Comparison of ENCODE assay signal across 1 cellular context in genomic region chr12:5497329-5498058, GRCh38.
TF ChIP-seq lines count a peak whose summit lies in the region.

No MANE protein-coding gene starts in this region.

TF ChIP-seq in HepG2, 621 proteins besides CTCF, POLR2A, EP300 and RAD21:
- TF ChIP-seq ZBTB40 (IDR thresholded peaks at IDR 0.05) (no peak), ZBTB40 (CRISPR knock-in tag; IDR thresholded peaks at IDR 0.05) (peak; percentile 95), CEBPB (IDR thresholded peaks at IDR 0.05; ENCODE audit: borderline replicate concordance, low read depth, low read length) (peak; percentile 47; the same call in 1 of the 2 replicates), TOE1 (CRISPR knock-in tag; IDR thresholded peaks at IDR 0.05) (no peak), ZNF484 (CRISPR knock-in tag; IDR thresholded peaks at IDR 0.05; ENCODE audit: borderline replicate concordance, low read depth) (no peak), CENPBD1 (CRISPR knock-in tag; IDR thresholded peaks at IDR 0.05; ENCODE audit: borderline replicate concordance, low read depth) (no peak), ZNF207 (IDR thresholded peaks at IDR 0.05; ENCODE audit: borderline replicate concordance) (no peak), RFXAP (CRISPR knock-in tag; IDR thresholded peaks at IDR 0.05; ENCODE audit: borderline replicate concordance) (no peak), ZNF614 (CRISPR knock-in tag; IDR thresholded peaks at IDR 0.05; ENCODE audit: borderline replicate concordance) (no peak), ZNF24 (IDR thresholded peaks at IDR 0.05) (no peak), ZNF446 (CRISPR knock-in tag; IDR thresholded peaks at IDR 0.05) (no peak)
- TF ChIP-seq, protein P1, sequence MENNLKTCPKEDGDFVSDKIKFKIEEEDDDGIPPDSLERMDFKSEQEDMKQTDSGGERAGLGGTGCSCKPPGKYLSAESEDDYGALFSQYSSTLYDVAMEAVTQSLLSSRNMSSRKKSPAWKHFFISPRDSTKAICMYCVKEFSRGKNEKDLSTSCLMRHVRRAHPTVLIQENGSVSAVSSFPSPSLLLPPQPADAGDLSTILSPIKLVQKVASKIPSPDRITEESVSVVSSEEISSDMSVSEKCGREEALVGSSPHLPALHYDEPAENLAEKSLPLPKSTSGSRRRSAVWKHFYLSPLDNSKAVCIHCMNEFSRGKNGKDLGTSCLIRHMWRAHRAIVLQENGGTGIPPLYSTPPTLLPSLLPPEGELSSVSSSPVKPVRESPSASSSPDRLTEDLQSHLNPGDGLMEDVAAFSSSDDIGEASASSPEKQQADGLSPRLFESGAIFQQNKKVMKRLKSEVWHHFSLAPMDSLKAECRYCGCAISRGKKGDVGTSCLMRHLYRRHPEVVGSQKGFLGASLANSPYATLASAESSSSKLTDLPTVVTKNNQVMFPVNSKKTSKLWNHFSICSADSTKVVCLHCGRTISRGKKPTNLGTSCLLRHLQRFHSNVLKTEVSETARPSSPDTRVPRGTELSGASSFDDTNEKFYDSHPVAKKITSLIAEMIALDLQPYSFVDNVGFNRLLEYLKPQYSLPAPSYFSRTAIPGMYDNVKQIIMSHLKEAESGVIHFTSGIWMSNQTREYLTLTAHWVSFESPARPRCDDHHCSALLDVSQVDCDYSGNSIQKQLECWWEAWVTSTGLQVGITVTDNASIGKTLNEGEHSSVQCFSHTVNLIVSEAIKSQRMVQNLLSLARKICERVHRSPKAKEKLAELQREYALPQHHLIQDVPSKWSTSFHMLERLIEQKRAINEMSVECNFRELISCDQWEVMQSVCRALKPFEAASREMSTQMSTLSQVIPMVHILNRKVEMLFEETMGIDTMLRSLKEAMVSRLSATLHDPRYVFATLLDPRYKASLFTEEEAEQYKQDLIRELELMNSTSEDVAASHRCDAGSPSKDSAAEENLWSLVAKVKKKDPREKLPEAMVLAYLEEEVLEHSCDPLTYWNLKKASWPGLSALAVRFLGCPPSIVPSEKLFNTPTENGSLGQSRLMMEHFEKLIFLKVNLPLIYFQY (CRISPR knock-in tag; IDR thresholded peaks at IDR 0.05; ENCODE audit: borderline replicate concordance) = no peak
